In the genomic region with DNA sequence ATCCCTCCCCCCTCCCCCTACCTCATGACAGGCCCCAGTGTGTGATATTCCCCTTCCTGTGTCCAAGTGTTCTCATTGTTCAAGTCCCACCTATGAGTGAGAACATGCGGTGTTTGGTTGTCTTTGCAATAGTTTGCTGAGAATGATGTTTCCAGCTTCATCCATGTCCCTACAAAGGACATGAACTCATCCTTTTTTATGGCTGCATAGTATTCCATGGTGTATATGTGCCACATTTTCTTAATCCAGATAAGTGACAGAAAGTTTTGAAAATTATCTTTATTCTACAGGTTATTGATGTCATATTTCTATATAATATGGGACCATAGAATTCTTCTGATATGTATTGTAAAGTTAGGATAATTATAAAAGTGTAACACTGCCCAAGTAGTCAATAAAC, we compare ENCODE assay signal across 1 cellular context. TPM values are rescaled to one million over a fixed set of nuclear protein-coding genes. Genes with fewer than 3 reads are reported as not detected.
"Had no signal": no experiment of that assay in that cellular context is flagged by ENCODE, and none has a peak within 500 bp of the region (broad histone marks: within the 10 kb centered on the region; RNA-seq: fewer than 3 reads in every experiment).

No MANE protein-coding gene starts in this region.

RNA-seq across cellular contexts. Expression of a gene that starts 11.3 kb away (rescaled TPM):
- total RNA-seq: G401 had no signal
